8 cellular contexts compared by ENCODE assay signal in the genomic region with DNA sequence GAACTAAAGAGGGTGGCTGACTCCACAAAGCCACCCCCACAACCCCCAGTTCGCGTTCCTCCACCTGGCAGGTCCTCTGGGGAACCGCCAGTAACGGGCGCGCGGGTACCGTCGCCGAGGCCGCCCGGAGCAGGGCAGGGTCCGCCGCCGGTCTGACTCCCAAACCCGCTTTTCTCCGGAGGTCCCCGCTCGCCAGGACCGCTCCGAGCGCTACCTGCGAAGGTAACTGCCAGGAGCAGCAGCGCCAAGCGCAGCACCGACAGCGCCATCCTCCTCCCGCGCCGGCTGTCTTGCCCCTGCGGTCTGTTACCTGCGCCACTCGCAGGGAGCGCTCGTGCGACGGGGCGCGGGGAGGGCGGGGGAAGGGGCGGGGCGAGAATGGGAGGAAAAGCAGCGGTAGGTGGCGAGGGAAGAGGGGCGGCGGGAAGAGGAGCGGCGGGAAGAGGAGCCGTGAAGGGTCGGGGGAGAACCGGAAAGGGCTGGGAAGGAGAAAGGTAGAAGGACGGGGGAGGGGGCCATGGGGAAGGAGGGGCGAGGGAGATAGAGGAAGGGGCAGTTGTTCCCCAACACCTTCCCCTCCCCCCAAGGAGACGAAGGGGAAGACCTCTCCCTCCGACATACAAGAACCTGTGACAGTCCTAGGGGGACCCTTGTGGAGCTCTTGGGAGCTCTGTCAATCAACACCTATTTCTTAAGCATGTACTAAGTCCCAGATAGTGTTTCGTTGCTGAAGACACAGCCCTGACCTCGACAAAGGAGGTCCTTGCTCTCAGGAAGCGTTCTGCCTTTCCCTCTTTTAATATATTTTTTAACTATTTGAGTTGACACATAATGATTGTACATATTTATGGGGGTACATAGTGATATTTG. TPM values are rescaled to one million over a fixed set of nuclear protein-coding genes. Genes with fewer than 3 reads are reported as not detected.
DNase-seq lines count a peak whose midpoint lies in the region; ATAC-seq and TF ChIP-seq lines count a peak whose summit lies in the region.

A gene with protein sequence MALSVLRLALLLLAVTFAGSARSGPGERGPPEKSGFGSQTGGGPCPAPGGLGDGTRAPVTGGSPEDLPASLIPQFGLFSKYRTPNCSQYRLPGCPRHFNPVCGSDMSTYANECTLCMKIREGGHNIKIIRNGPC (minus strand): TSS at position 308 of the 870 bp plus-strand sequence. CDS start 39 bp downstream, at position 269.

- no peaks in the 10 kb centered on the region for H4K20me1 ChIP-seq in osteoblast (ENCODE audit: insufficient read depth, low read length)

- no peak within 1 kb of the TSS for H2AFZ ChIP-seq in osteoblast (ENCODE audit: low read length)

- H3K27ac ChIP-seq in esophagus (ENCODE audit: low read depth in 2 of 2, low read length in 1 of 2) = no peak within 1 kb of the TSS
- no peak within 1 kb of the TSS for H3K27ac ChIP-seq in osteoblast (ENCODE audit: low read depth, low read length)

- H3K4me2 ChIP-seq in osteoblast (ENCODE audit: insufficient read depth, low read length) = no peak within 1 kb of the TSS

- peak; percentile 21 for DNase-seq in COLO668 (lab: John Stamatoyannopoulos, UW; ENCODE audit: unreplicated experiment)
- peak; percentile 3 for DNase-seq in NCI-H2081 treated with DMSO at 0.1 percent for 48 hours (lab: John Stamatoyannopoulos, UW)
- DNase-seq in activated CD8-positive, alpha-beta memory T cell treated with anti-CD3 and anti-CD28 coated beads for 48 hours (ENCODE audit: low read depth in 2 of 3, low spot score in 2 of 3) = peak in 2 of 3 experiments; percentile 11 to 37
- peak; percentile 11 for DNase-seq in osteoblast (ENCODE audit: insufficient read length, low spot score, missing footprints)
- DNase-seq in type B pancreatic cell (ENCODE audit: extremely low spot score, unreplicated experiment) = peak; percentile 71
- no peak for DNase-seq in midbrain (lab: John Stamatoyannopoulos, UW)

- H3K4me1 Mint-ChIP-seq in type B pancreatic cell (ENCODE audit: unreplicated experiment) = no peaks in the 10 kb centered on the region

- no peaks in the 10 kb centered on the region for H3K4me1 ChIP-seq in esophagus (ENCODE audit: control insufficient read depth in 2 of 2, insufficient read depth in 2 of 2, low read length in 1 of 2)
- no peaks in the 10 kb centered on the region for H3K4me1 ChIP-seq in osteoblast (ENCODE audit: insufficient read depth, low read length)

- peak; percentile 55 for ATAC-seq in GM21576 (IDR thresholded peaks at IDR 0.05; ENCODE audit: unreplicated experiment)

- no peaks in the 10 kb centered on the region for H3K79me2 ChIP-seq in osteoblast (ENCODE audit: insufficient read depth, low read length)

- peak within 1 kb of the TSS; percentile 31 to 43 for H3K4me3 ChIP-seq in esophagus (ENCODE audit: low read depth in 1 of 2, low read length in 2 of 2)
- peak within 1 kb of the TSS; percentile 48 for H3K4me3 ChIP-seq in osteoblast (ENCODE audit: insufficient read depth, low read length)

- peak within 1 kb of the TSS; percentile 78 for H3K4me3 Mint-ChIP-seq in type B pancreatic cell

- no peak for TF ChIP-seq CTCF in osteoblast (IDR thresholded peaks at IDR 0.05; ENCODE audit: extremely low read depth, low read depth, low read length)
- peak; percentile 38 for TF ChIP-seq CTCF in type B pancreatic cell (conservative IDR thresholded peaks at IDR 0.05)

- no peaks in the 10 kb centered on the region for H3K36me3 Mint-ChIP-seq in type B pancreatic cell

- no peak within 1 kb of the TSS for H3K27ac Mint-ChIP-seq in type B pancreatic cell

- H3K36me3 ChIP-seq in esophagus (ENCODE audit: control insufficient read depth in 2 of 2, insufficient read depth in 2 of 2, low read length in 1 of 2) (no peaks in the 10 kb centered on the region), osteoblast (ENCODE audit: insufficient read depth, low read length) (no peaks in the 10 kb centered on the region)

- no peaks in the 10 kb centered on the region for H3K9me3 Mint-ChIP-seq in type B pancreatic cell

- H3K9me3 ChIP-seq in esophagus (ENCODE audit: control insufficient read depth in 2 of 2, insufficient read depth in 1 of 2, low read depth in 1 of 2, low read length in 1 of 2) = no peaks in the 10 kb centered on the region
- no peaks in the 10 kb centered on the region for H3K9me3 ChIP-seq in osteoblast (ENCODE audit: low read depth, low read length)

- peaks cover 62% of the 10 kb centered on the region for H3K27me3 Mint-ChIP-seq in type B pancreatic cell

- H3K27me3 ChIP-seq in esophagus (ENCODE audit: control insufficient read depth in 1 of 2, insufficient read depth in 2 of 2, low read length in 2 of 2) (no peaks in the 10 kb centered on the region), osteoblast (ENCODE audit: insufficient read depth, low read length) (peaks cover 38% of the 10 kb centered on the region)

- WGBS in esophagus, 2 donors = 3 to 5% methylated on average over 41 to 58 of the region's 58 CpGs

RNA-seq across cellular contexts. Expression of the gene that starts here (rescaled TPM):
- under 1 TPM; 0.32 to 0.41 TPM for polyA plus RNA-seq in esophagus
- total RNA-seq in osteoblast (not detected in 2 replicates), type B pancreatic cell (ENCODE audit: low replicate concordance) (0.87 and 4.6 TPM in 2 replicates)

Comparison
In these comparisons a context has a peak if more than half of its experiments do, and no peak if none do; other contexts are left out.
1. Peak in DNase-seq and H3K4me3 ChIP-seq in osteoblast; RNA of the gene not detected or under 1 TPM.